8 cellular contexts compared by ENCODE assay signal in genomic region chr5:96934291-96934694, GRCh38. TPM values are rescaled to one million over a fixed set of nuclear protein-coding genes. Genes with fewer than 3 reads are reported as not detected.
A peak's percentile ranks its signal among the peaks of the same experiment; 100 is the strongest.
DNase-seq lines count a peak whose midpoint lies in the region; ATAC-seq lines count a peak whose summit lies in the region.

No MANE protein-coding gene starts in this region.

- POLR2A ChIA-PET in activated CD4-positive, alpha-beta T cell treated with anti-CD3 and anti-CD28 coated beads, Interleukin-2, amount 10 ng/mL, durations not matched to agents 7 days and 5 days (lab: Charles Lee): no interaction called here

- peaks cover 44% of the 10 kb centered on the region for H3K36me3 Mint-ChIP-seq in activated CD4-positive, alpha-beta T cell treated with anti-CD3 and anti-CD28 coated beads, Interleukin-2, amount 10 ng/mL, durations not matched to agents 7 days and 5 days (ENCODE audit: low read depth)

- ATAC-seq in HG03565 (IDR thresholded peaks at IDR 0.05; ENCODE audit: unreplicated experiment) (no peak), GM19397 (IDR thresholded peaks at IDR 0.05; ENCODE audit: unreplicated experiment) (no peak), HG02678 (IDR thresholded peaks at IDR 0.05; ENCODE audit: unreplicated experiment) (no peak)

- H3K27ac Mint-ChIP-seq in activated CD4-positive, alpha-beta T cell treated with anti-CD3 and anti-CD28 coated beads, Interleukin-2, amount 10 ng/mL, durations not matched to agents 7 days and 5 days: peak overlapping the region; percentile 97

- H3K27ac ChIP-seq in caudate nucleus (ENCODE audit: low read depth, low read length): peak overlapping the region; percentile 99

- DNase-seq in activated CD4-positive, alpha-beta T cell treated with anti-CD3 and anti-CD28 coated beads, Interleukin-2, amount 10 ng/mL, durations not matched to agents 7 days and 5 days: no peak
- DNase-seq in activated CD4-positive, alpha-beta T cell treated with anti-CD3 and anti-CD28 coated beads for 1 hour: no peak
- DNase-seq in NCI-H748 (lab: John Stamatoyannopoulos, UW; ENCODE audit: unreplicated experiment) (peak; percentile 68), caudate nucleus (lab: John Stamatoyannopoulos, UW) (peak in 7 of 61 donors; percentile 36 to 69 (median 49)), mucosa of gallbladder (ENCODE audit: low spot score) (peak; percentile 22)

- no peaks in the 10 kb centered on the region for H3K9me3 Mint-ChIP-seq in activated CD4-positive, alpha-beta T cell treated with anti-CD3 and anti-CD28 coated beads, Interleukin-2, amount 10 ng/mL, durations not matched to agents 7 days and 5 days

- CTCF ChIA-PET in activated CD4-positive, alpha-beta T cell treated with anti-CD3 and anti-CD28 coated beads, Interleukin-2, amount 10 ng/mL, durations not matched to agents 7 days and 5 days (lab: Charles Lee): interaction anchor here (1.8 kb wide), 1 partner anchor 11 kb away, joined by 8 read pairs; no protein-coding TSS in a partner anchor

- H3K4me1 Mint-ChIP-seq in activated CD4-positive, alpha-beta T cell treated with anti-CD3 and anti-CD28 coated beads, Interleukin-2, amount 10 ng/mL, durations not matched to agents 7 days and 5 days: peaks cover 52% of the 10 kb centered on the region

- H3K4me3 Mint-ChIP-seq in activated CD4-positive, alpha-beta T cell treated with anti-CD3 and anti-CD28 coated beads, Interleukin-2, amount 10 ng/mL, durations not matched to agents 7 days and 5 days: peak overlapping the region; percentile 81

- no peaks in the 10 kb centered on the region for H3K27me3 Mint-ChIP-seq in activated CD4-positive, alpha-beta T cell treated with anti-CD3 and anti-CD28 coated beads, Interleukin-2, amount 10 ng/mL, durations not matched to agents 7 days and 5 days

RNA-seq across cellular contexts. Expression of gene LNPEP, which starts 1.6 kb away (rescaled TPM):
- total RNA-seq in activated CD4-positive, alpha-beta T cell treated with anti-CD3 and anti-CD28 coated beads, Interleukin-2, amount 10 ng/mL, durations not matched to agents 7 days and 5 days: 10 to 100 TPM; 91.4 to 97.2 TPM
- 37.1 TPM for total RNA-seq in mucosa of gallbladder

RNA-seq across cellular contexts. Expression of gene ERAP2, which starts 58.0 kb away (rescaled TPM):
- total RNA-seq in activated CD4-positive, alpha-beta T cell treated with anti-CD3 and anti-CD28 coated beads, Interleukin-2, amount 10 ng/mL, durations not matched to agents 7 days and 5 days: 100 to 1,000 TPM; 122 to 138 TPM
- total RNA-seq in mucosa of gallbladder: 12.9 TPM

Comparison
In these comparisons a context has a peak if more than half of its experiments do, and no peak if none do; other contexts are left out.
1. DNase-seq: peak in NCI-H748 (single experiment) and mucosa of gallbladder (single experiment); none in activated CD4-positive, alpha-beta T cell treated with anti-CD3 and anti-CD28 coated beads, Interleukin-2, amount 10 ng/mL, durations not matched to agents 7 days and 5 days (single experiment) and activated CD4-positive, alpha-beta T cell treated with anti-CD3 and anti-CD28 coated beads for 1 hour (single experiment).